1 cellular context compared by ENCODE assay signal in genomic region chr3:149401926-149402310, GRCh38.
A peak's percentile ranks its signal among the peaks of the same experiment; 100 is the strongest.
TF ChIP-seq lines count a peak whose summit lies in the region.

No MANE protein-coding gene starts in this region.

TF ChIP-seq in HepG2, 621 proteins besides CTCF, POLR2A, EP300 and RAD21 (continued from another document and continues in another):
- TF ChIP-seq TFE3 (CRISPR knock-in tag; IDR thresholded peaks at IDR 0.05) (peak; percentile 3; the same call in 1 of the 2 replicates), U2AF2 (IDR thresholded peaks at IDR 0.05; ENCODE audit: low read depth, low read length) (no peak), PRDM4 (CRISPR knock-in tag; IDR thresholded peaks at IDR 0.05; ENCODE audit: borderline replicate concordance) (no peak), NR0B2 (CRISPR knock-in tag; IDR thresholded peaks at IDR 0.05) (no peak), TRIM24 (CRISPR knock-in tag; IDR thresholded peaks at IDR 0.05) (no peak), DPF2 (CRISPR knock-in tag; IDR thresholded peaks at IDR 0.05; ENCODE audit: borderline replicate concordance, low read depth) (no peak), ZNF256 (CRISPR knock-in tag; conservative IDR thresholded peaks at IDR 0.05) (no peak), ZFP91 (CRISPR knock-in tag; IDR thresholded peaks at IDR 0.05; ENCODE audit: borderline replicate concordance) (no peak), ZNF30 (CRISPR knock-in tag; IDR thresholded peaks at IDR 0.05) (no peak), NCOR1 (IDR thresholded peaks at IDR 0.05; ENCODE audit: borderline replicate concordance, low read length) (peak; percentile 28), ZKSCAN1 (IDR thresholded peaks at IDR 0.05; ENCODE audit: low read length) (0 out of 2 replicates have a peak, but pooled peaks have one; percentile 8), ZMYM4 (CRISPR knock-in tag; IDR thresholded peaks at IDR 0.05) (0 out of 2 replicates have a peak, but pooled peaks have one; percentile 5), EHMT2 (IDR thresholded peaks at IDR 0.05; ENCODE audit: borderline replicate concordance, low read depth, low read length) (peak; percentile 21; the same call in 1 of the 2 replicates), ZNF292 (CRISPR knock-in tag; IDR thresholded peaks at IDR 0.05; ENCODE audit: borderline replicate concordance, low read depth) (peak; percentile 47; the same call in 1 of the 2 replicates), ZBTB20 (CRISPR knock-in tag; IDR thresholded peaks at IDR 0.05; ENCODE audit: borderline replicate concordance, low read depth) (no peak), KAT8 (CRISPR knock-in tag; IDR thresholded peaks at IDR 0.05) (no peak), CHD4 (IDR thresholded peaks at IDR 0.05; ENCODE audit: borderline replicate concordance, low read length) (peak; percentile 70; the same call in 1 of the 2 replicates), BHLHE40 (IDR thresholded peaks at IDR 0.05; ENCODE audit: low read length) (no peak), ATF2 (CRISPR knock-in tag; IDR thresholded peaks at IDR 0.05) (no peak), ASH2L (IDR thresholded peaks at IDR 0.05; ENCODE audit: insufficient read length, low read depth, low read length) (peak; percentile 22), ZGPAT (CRISPR knock-in tag; IDR thresholded peaks at IDR 0.05) (peak; percentile 12; the same call in 1 of the 2 replicates), ZFP90 (CRISPR knock-in tag; IDR thresholded peaks at IDR 0.05; ENCODE audit: borderline replicate concordance) (no peak), ZBTB25 (CRISPR knock-in tag; IDR thresholded peaks at IDR 0.05) (no peak), ZNF552 (CRISPR knock-in tag; IDR thresholded peaks at IDR 0.05; ENCODE audit: borderline replicate concordance) (no peak), CHCHD3 (CRISPR knock-in tag; IDR thresholded peaks at IDR 0.05) (no peak), ZFP82 (CRISPR knock-in tag; IDR thresholded peaks at IDR 0.05; ENCODE audit: borderline replicate concordance) (no peak), WIZ (CRISPR knock-in tag; IDR thresholded peaks at IDR 0.05) (0 out of 2 replicates have a peak, but pooled peaks have one; percentile 1), MATR3 (CRISPR knock-in tag; IDR thresholded peaks at IDR 0.05) (no peak), HINFP (CRISPR knock-in tag; IDR thresholded peaks at IDR 0.05; ENCODE audit: low read depth) (no peak), ZNF468 (CRISPR knock-in tag; IDR thresholded peaks at IDR 0.05) (no peak), ZBTB7B (CRISPR knock-in tag; IDR thresholded peaks at IDR 0.05) (0 out of 2 replicates have a peak, but pooled peaks have one; percentile 21), SOX13 (IDR thresholded peaks at IDR 0.05) (no peak), SOX13 (CRISPR knock-in tag; conservative IDR thresholded peaks at IDR 0.05 in 1 of 2, IDR thresholded peaks at IDR 0.05 in 1 of 2) (no peak), ZNF746 (CRISPR knock-in tag; IDR thresholded peaks at IDR 0.05) (no peak), ZNF615 (CRISPR knock-in tag; IDR thresholded peaks at IDR 0.05; ENCODE audit: borderline replicate concordance) (no peak; the same call in 1 of the 2 replicates), ZNF747 (CRISPR knock-in tag; IDR thresholded peaks at IDR 0.05; ENCODE audit: borderline replicate concordance) (no peak), GTF2F1 (IDR thresholded peaks at IDR 0.05; ENCODE audit: low read length) (no peak), ARID5B (CRISPR knock-in tag; IDR thresholded peaks at IDR 0.05) (no peak; the same call in 1 of the 2 replicates), ZNF143 (CRISPR knock-in tag; IDR thresholded peaks at IDR 0.05) (no peak), TEAD3 (CRISPR knock-in tag; optimal IDR thresholded peaks at IDR 0.05; ENCODE audit: borderline replicate concordance) (no peak), CBX1 (IDR thresholded peaks at IDR 0.05; ENCODE audit: low read depth) (no peak), KDM6A (CRISPR knock-in tag; IDR thresholded peaks at IDR 0.05; ENCODE audit: low read depth) (no peak; the same call in 1 of the 2 replicates), HMGXB4 (CRISPR knock-in tag; IDR thresholded peaks at IDR 0.05; ENCODE audit: borderline replicate concordance in 1 of 2, low read depth in 1 of 2) (no peak), TBL1XR1 (IDR thresholded peaks at IDR 0.05; ENCODE audit: borderline replicate concordance, low read length, partially characterized antibody) (no peak), GABPA (IDR thresholded peaks at IDR 0.05; ENCODE audit: low read depth, low read length) (no peak), GABPA (CRISPR knock-in tag; IDR thresholded peaks at IDR 0.05; ENCODE audit: low read depth) (no peak), ARID2 (CRISPR knock-in tag; IDR thresholded peaks at IDR 0.05; ENCODE audit: borderline replicate concordance) (0 out of 2 replicates have a peak, but pooled peaks have one; percentile 10), SIN3A (IDR thresholded peaks at IDR 0.05; ENCODE audit: borderline replicate concordance, low read depth, low read length) (no peak), ZNF562 (CRISPR knock-in tag; IDR thresholded peaks at IDR 0.05; ENCODE audit: borderline replicate concordance) (no peak)
